ENCODE assay signal across 14 cellular contexts in genomic region chr7:158581440-158582088, GRCh38. TPM values are rescaled to one million over a fixed set of nuclear protein-coding genes. Genes with fewer than 3 reads are reported as not detected.
DNase-seq lines count a peak whose midpoint lies in the region; ATAC-seq lines count a peak whose summit lies in the region.
"Had no signal": no experiment of that assay in that cellular context is flagged by ENCODE, and none has a peak within 500 bp of the region (broad histone marks: within the 10 kb centered on the region; RNA-seq: fewer than 3 reads in every experiment).

No MANE protein-coding gene starts in this region.

- no peaks in the 10 kb centered on the region for H3K9me3 ChIP-seq in GM23248 (ENCODE audit: low read depth)

- no peaks in the 10 kb centered on the region for H4K20me1 ChIP-seq in GM23248 (ENCODE audit: insufficient read depth)

- no peaks in the 10 kb centered on the region for H3K9me2 ChIP-seq in GM23248 (ENCODE audit: insufficient read depth)

- no peak overlapping the region for H3K4me3 ChIP-seq in GM23248

- no peak overlapping the region for H3K9ac ChIP-seq in GM23248

- 42 to 50% methylated on average over 7 of the region's 7 CpGs for WGBS in GM23248 (ENCODE audit: low coverage in 1 of 2, low lambda C conversion rate in 2 of 2, missing lambda C conversion rate in 2 of 2), 2 experiments

- DNase-seq in COLO668 (lab: John Stamatoyannopoulos, UW; ENCODE audit: unreplicated experiment) (peak; percentile 77), MV-4-11 (lab: John Stamatoyannopoulos, UW) (peak; percentile 30), NCI-H748 (lab: John Stamatoyannopoulos, UW; ENCODE audit: unreplicated experiment) (peak; percentile 97), kidney tubule cell (ENCODE audit: low spot score) (peak; percentile 12), GM03348 (ENCODE audit: low spot score) (no peak), GM23248 (no peak), NAMALWA (ENCODE audit: low spot score) (no peak)
- DNase-seq: activated CD4-positive, alpha-beta T cell treated with anti-CD3 and anti-CD28 coated beads for 48 hours; activated T-cell treated with anti-CD3 and anti-CD28 coated beads, Interleukin-2, amount 50 U/mL, for 48 hours; amygdala; stimulated activated CD4-positive, alpha-beta T cell treated with anti-CD3 and anti-CD28 coated beads, Interleukin-4, amount 100 ng/mL, for 1 hour had no signal

- no peaks in the 10 kb centered on the region for H3K4me1 ChIP-seq in GM23248 (ENCODE audit: insufficient read depth)

- H3K36me3 ChIP-seq in GM23248 (ENCODE audit: low read depth) = no peaks in the 10 kb centered on the region

- H3K27me3 ChIP-seq in GM23248 (replicated peaks; ENCODE audit: insufficient read depth) = peaks cover 21% of the 10 kb centered on the region

- H2AFZ ChIP-seq in GM23248 = no peak overlapping the region

- ATAC-seq in HG02884 (IDR thresholded peaks at IDR 0.05; ENCODE audit: unreplicated experiment) = no peak
- ATAC-seq: stimulated activated effector memory CD8-positive, alpha-beta T cell treated with anti-CD3 and anti-CD28 coated beads, Interleukin-12 subunit alpha, Interleukin-12 subunit beta, amount 100 ng/mL, for 72 hours had no signal

- no peak overlapping the region for H3K27ac ChIP-seq in GM23248

- H3F3A ChIP-seq in GM23248 (ENCODE audit: insufficient read depth) = no peaks in the 10 kb centered on the region

- in situ Hi-C loops in GM23248 (cut with MboI) = no loop called here

- no peaks in the 10 kb centered on the region for H3K79me2 ChIP-seq in GM23248 (ENCODE audit: insufficient read depth)

- H3K4me2 ChIP-seq in GM23248 (ENCODE audit: unreplicated experiment) = no peak overlapping the region

RNA-seq across cellular contexts. Expression of gene PTPRN2, which starts 6.1 kb away (rescaled TPM):
- not detected in 2 replicates for total RNA-seq in GM23248 (2014; rRNA removed; shearing (Covaris generic))
- polyA plus RNA-seq in GM23248 (2016; fragmentation: Nextera tagmentation; extraction: Ambion mirVana) = 0.13 TPM in 1 of 2 replicates, not detected in the other
- total RNA-seq: fibroblast of villous mesenchyme had no signal

Comparison
In these comparisons a context has a peak if more than half of its experiments do, and no peak if none do; other contexts are left out.
1. DNase-seq: peak in COLO668 (single experiment), MV-4-11 (single experiment), NCI-H748 (single experiment) and kidney tubule cell (single experiment); none in GM03348 (single experiment), GM23248 (single experiment) and NAMALWA (single experiment).